19 cellular contexts compared by ENCODE assay signal in the genomic region with DNA sequence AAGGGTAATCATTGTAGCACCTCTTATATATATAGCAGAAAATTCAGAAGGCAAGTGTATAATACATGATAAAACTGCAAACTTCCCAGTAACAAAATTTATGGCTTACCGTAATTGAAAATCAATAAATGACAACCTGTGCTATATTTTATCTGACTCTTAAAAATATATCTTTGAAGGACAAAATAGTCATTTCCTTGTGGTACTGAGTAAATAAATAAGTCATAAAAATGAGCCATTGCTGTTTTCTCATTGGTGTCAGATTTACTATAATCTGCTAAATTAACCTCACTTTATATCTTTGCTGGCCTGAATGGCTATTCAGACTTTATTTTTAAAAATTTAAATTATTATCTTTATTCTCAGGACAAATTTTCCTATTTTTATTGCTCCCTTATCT.
"Had no signal": no experiment of that assay in that cellular context is flagged by ENCODE, and none has a peak within 500 bp of the region (broad histone marks: within the 10 kb centered on the region; RNA-seq: fewer than 3 reads in every experiment).

No MANE protein-coding gene starts in this region.

- H3K27ac ChIP-seq: coronary artery, dorsolateral prefrontal cortex, esophagus muscularis mucosa, foreskin keratinocyte, heart right ventricle, left lung, lower lobe of right lung had no signal

- H3K27me3 ChIP-seq: dorsolateral prefrontal cortex, esophagus muscularis mucosa, foreskin keratinocyte, heart right ventricle, left lung had no signal

- H3K36me3 ChIP-seq: esophagus muscularis mucosa, heart right ventricle, left lung, lower lobe of right lung had no signal

- H3K9me3 ChIP-seq: esophagus muscularis mucosa, lower lobe of right lung, mucosa of descending colon had no signal

- H3K4me3 ChIP-seq: coronary artery, dorsolateral prefrontal cortex, esophagus muscularis mucosa, heart right ventricle, left lung, lower lobe of right lung, mucosa of descending colon had no signal

- ATAC-seq: foreskin keratinocyte; heart right ventricle; left cardiac atrium; left lung; left ventricle myocardium superior; lower lobe of right lung; mucosa of descending colon; naive thymus-derived CD8-positive, alpha-beta T cell had no signal

- H3K4me1 ChIP-seq: esophagus muscularis mucosa, foreskin keratinocyte, heart right ventricle, left lung, lower lobe of right lung had no signal

- DNase-seq: dermis blood vessel endothelial cell; dorsolateral prefrontal cortex; effector CD4-positive, alpha-beta T cell; effector memory CD4-positive, alpha-beta T cell; foreskin keratinocyte; glutamatergic neuron; head of caudate nucleus; heart right ventricle; hippocampal formation; left cardiac atrium; left lung; left ventricle myocardium superior; lower lobe of right lung; mesenchymal stem cell; mucosa of descending colon; naive B cell; naive thymus-derived CD8-positive, alpha-beta T cell had no signal
